8 cellular contexts compared by ENCODE assay signal in genomic region chr17:60599620-60600489, GRCh38. TPM values are rescaled to one million over a fixed set of nuclear protein-coding genes. Genes with fewer than 3 reads are reported as not detected.
A peak's percentile ranks its signal among the peaks of the same experiment; 100 is the strongest.
DNase-seq lines count a peak whose midpoint lies in the region; ATAC-seq and TF ChIP-seq lines count a peak whose summit lies in the region.

Gene PPM1D, plus strand, starts transcription at chr17:60600193. Its CDS starts 222 bp downstream, at chr17:60600415.

- peaks cover 6% of the 10 kb centered on the region for H3K4me1 ChIP-seq in smooth muscle cell (ENCODE audit: low read depth)

- peak within 1 kb of the TSS; percentile 96 for H3K27ac Mint-ChIP-seq in activated B cell treated with CpG ODN at 0.5 μM for 24 hours

- H3K4me1 Mint-ChIP-seq in activated B cell treated with CpG ODN at 0.5 μM for 24 hours: peaks cover 48% of the 10 kb centered on the region

- whole genome bisulfite sequencing in smooth muscle cell (ENCODE audit: low lambda C conversion rate): under 1% methylated on average over 62 of the region's 83 CpGs

- ATAC-seq in GM19025 (IDR thresholded peaks at IDR 0.05; ENCODE audit: low read depth, unreplicated experiment) (peak; percentile 94), HG03280 (IDR thresholded peaks at IDR 0.05; ENCODE audit: unreplicated experiment) (peak; percentile 91), activated B cell treated with CpG ODN at 0.5 μM for 24 hours (ENCODE audit: low read depth) (peak; percentile 93)

- H3K36me3 Mint-ChIP-seq in activated B cell treated with CpG ODN at 0.5 μM for 24 hours (ENCODE audit: low read depth): peaks cover 17% of the 10 kb centered on the region

- intact Hi-C loops in activated B cell treated with CpG ODN at 0.5 μM for 24 hours (cut with micrococcal nuclease): loop anchor here (1.0 to 5.0 kb wide), 7 partner anchors 33 to 708 kb away; partner anchors contain the start of genes APPBP2, BCAS3, RPS6KB1 and TUBD1

- no peaks in the 10 kb centered on the region for H3K36me3 ChIP-seq in smooth muscle cell (ENCODE audit: low read depth)

- H3K79me2 ChIP-seq in smooth muscle cell (ENCODE audit: low read depth): peaks cover 45% of the 10 kb centered on the region

- H3F3A ChIP-seq in smooth muscle cell (ENCODE audit: low read depth): no peaks in the 10 kb centered on the region

- peak within 1 kb of the TSS; percentile 99 for H2AFZ ChIP-seq in smooth muscle cell (ENCODE audit: low read depth)

- H3K4me3 Mint-ChIP-seq in activated B cell treated with CpG ODN at 0.5 μM for 24 hours: peak within 1 kb of the TSS; percentile 98

- POLR2A ChIA-PET in activated B cell treated with CpG ODN at 0.5 μM for 24 hours (lab: Charles Lee): interaction anchor here (0.8 to 2.1 kb wide), 7 partner anchors 9 to 1034 kb away, joined by 3 to 17 read pairs (median 5); partner anchors contain the start of genes BCAS3, DHX40 and USP32

- H3K9me3 ChIP-seq in smooth muscle cell (replicated peaks; ENCODE audit: low read depth): no peaks in the 10 kb centered on the region

- H3K4me3 ChIP-seq in cardiac fibroblast (replicated peaks in 1 of 2; ENCODE audit: low read depth in 2 of 2, low read length in 2 of 2) (peak within 1 kb of the TSS; percentile 85 to 97), smooth muscle cell (peak within 1 kb of the TSS; percentile 67)

- no peak for TF ChIP-seq CTCF in AG09319 (IDR thresholded peaks at IDR 0.05; ENCODE audit: low read depth, low read length)
- no peak for TF ChIP-seq CTCF in activated B cell treated with CpG ODN at 0.5 μM for 24 hours (IDR thresholded peaks at IDR 0.05)
- TF ChIP-seq CTCF in cardiac fibroblast (IDR thresholded peaks at IDR 0.05; ENCODE audit: low read depth, low read length): no peak
- TF ChIP-seq CTCF in smooth muscle cell (IDR thresholded peaks at IDR 0.05; ENCODE audit: borderline replicate concordance, insufficient read depth, poor library complexity, severe bottlenecking): no peak

- no peaks in the 10 kb centered on the region for H3K27me3 ChIP-seq in smooth muscle cell (ENCODE audit: low read depth)

- peak within 1 kb of the TSS; percentile 98 for H3K4me2 ChIP-seq in smooth muscle cell

- peak; percentile 98 for DNase-seq in AG09319 (ENCODE audit: extremely low read depth, low read depth)
- peak; percentile 99 for DNase-seq in NCI-H345 (lab: John Stamatoyannopoulos, UW)
- DNase-seq in activated B cell treated with CpG ODN at 0.5 μM for 24 hours: peak; percentile 96
- DNase-seq in cardiac fibroblast (ENCODE audit: low read depth in 2 of 2): peak; percentile 99 to 100
- DNase-seq in iPS-NIHi7 (ENCODE audit: extremely low spot score): peak; percentile 100
- peak; percentile 95 for DNase-seq in smooth muscle cell (lab: John Stamatoyannopoulos, UW; ENCODE audit: unreplicated experiment)

- H3K27ac ChIP-seq in smooth muscle cell (ENCODE audit: low read depth): peak within 1 kb of the TSS; percentile 90

- no peaks in the 10 kb centered on the region for H3K9me3 Mint-ChIP-seq in activated B cell treated with CpG ODN at 0.5 μM for 24 hours

- CTCF ChIA-PET in activated B cell treated with CpG ODN at 0.5 μM for 24 hours (lab: Charles Lee): interaction anchor here (2.2 kb wide), 1 partner anchor 30 kb away, joined by 6 read pairs; no protein-coding TSS in a partner anchor

- no peaks in the 10 kb centered on the region for H3K27me3 Mint-ChIP-seq in activated B cell treated with CpG ODN at 0.5 μM for 24 hours

- H4K20me1 ChIP-seq in smooth muscle cell (ENCODE audit: low read depth): peaks cover 41% of the 10 kb centered on the region

- peak within 1 kb of the TSS; percentile 95 for H3K9ac ChIP-seq in smooth muscle cell (ENCODE audit: low read depth)

RNA-seq across cellular contexts. Expression of gene PPM1D, which starts in this region (rescaled TPM):
- total RNA-seq in activated B cell treated with CpG ODN at 0.5 μM for 24 hours (12.9 and 13.3 TPM in 2 replicates), smooth muscle cell (12.9 and 18.5 TPM in 2 replicates)
- 10.0 and 12.9 TPM in 2 replicates for polyA plus RNA-seq in smooth muscle cell

Comparison
In these comparisons a context has a peak if more than half of its experiments do, and no peak if none do; other contexts are left out.
1. Peak in every context shown above with its lines: DNase-seq, ATAC-seq, H3K4me3 ChIP-seq and H3K27ac ChIP-seq.